Comparison of ENCODE assay signal across 8 cellular contexts in the genomic region with DNA sequence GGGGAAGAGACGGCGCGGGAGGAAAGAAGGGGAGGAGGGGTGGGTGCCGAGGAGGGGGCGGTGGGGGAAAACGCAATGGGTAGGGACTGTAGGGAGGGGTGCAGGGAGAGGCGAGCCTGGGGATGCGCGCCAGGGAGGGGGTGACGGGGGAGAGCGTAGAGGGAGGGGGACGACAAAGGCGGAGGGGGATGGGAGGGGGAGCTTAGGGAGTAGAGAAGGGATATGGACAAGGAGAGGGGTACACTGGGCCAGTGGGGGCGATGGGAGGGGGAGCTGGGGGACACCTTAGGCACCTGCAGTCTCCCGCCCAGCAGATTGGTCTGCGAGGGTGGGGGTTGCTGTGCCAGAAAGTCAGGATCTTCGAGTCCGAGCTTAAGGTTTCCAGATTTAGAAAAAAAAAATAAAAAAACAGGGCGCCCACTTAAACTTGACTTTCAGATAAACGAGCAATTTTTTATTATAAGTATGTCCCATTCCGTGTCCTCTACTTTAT. TPM values are rescaled to one million over a fixed set of nuclear protein-coding genes. Genes with fewer than 3 reads are reported as not detected.
DNase-seq lines count a peak whose midpoint lies in the region; ATAC-seq and TF ChIP-seq lines count a peak whose summit lies in the region.

No MANE protein-coding gene starts in this region.

- no TSS peak for BruUV-seq in IMR-90 (replicated peaks; lab: Mats Ljungman, UMichigan)

- peak overlapping the region; percentile 83 to 98 (median 94) for H3K4me2 ChIP-seq in BLaER1 treated with 17β-estradiol and CSF1 and Interleukin-3, amounts not matched to agents 10 nM and 100 nM
- H3K4me2 ChIP-seq in IMR-90 (ENCODE audit: low read depth, low read length): peak overlapping the region; percentile 62; the same call in 1 of the 2 replicates

- no peak overlapping the region for H4K8ac ChIP-seq in IMR-90 (ENCODE audit: low read depth in 2 of 2, low read length in 2 of 2)

- H3K27me3 ChIP-seq in BLaER1 treated with 17β-estradiol and CSF1 and Interleukin-3, amounts not matched to agents 10 nM and 100 nM: peaks cover 50 to 53% (median 51%) of the 10 kb centered on the region in 11 experiments
- H3K27me3 ChIP-seq in IMR-90 (ENCODE audit: control insufficient read depth, insufficient read depth, low read length): peaks cover 49% of the 10 kb centered on the region
- peaks cover 23 to 33% of the 10 kb centered on the region in 2 donors for H3K27me3 ChIP-seq in naive thymus-derived CD4-positive, alpha-beta T cell (ENCODE audit: control insufficient read depth in 2 of 2, insufficient read depth in 2 of 2, low read length in 2 of 2)

- no peak overlapping the region for H4K5ac ChIP-seq in IMR-90 (ENCODE audit: low read depth, low read length)

- POLR2A ChIA-PET in IMR-90 (lab: Charles Lee; ENCODE audit: unreplicated experiment): no interaction called here
- POLR2A ChIA-PET in naive thymus-derived CD4-positive, alpha-beta T cell (lab: Charles Lee): interaction anchor here (0.7 to 2.4 kb wide), 3 partner anchors 16 to 89 kb away, joined by 3 to 14 read pairs (median 7); partner anchors contain the start of genes CCDC124 and RPL18A

- CTCF ChIA-PET in IMR-90 (lab: Yijun Ruan, JAX): no interaction called here
- CTCF ChIA-PET in naive thymus-derived CD4-positive, alpha-beta T cell (lab: Charles Lee): interaction anchor here (0.5 to 1.9 kb wide), 2 partner anchors 10 to 89 kb away, joined by 3 to 6 read pairs; partner anchors contain the start of gene RPL18A

- in situ Hi-C loops in IMR-90 (cut with MboI; ENCODE audit: low sequenced_read_pairs): loop anchor here (25.0 kb wide), 1 partner anchor 114 kb away; no protein-coding TSS in a partner anchor
- in situ Hi-C loops in astrocyte of the cerebellum (cut with HindIII; ENCODE audit: low sequenced_read_pairs): no loop called here

- no peak overlapping the region for H2AK9ac ChIP-seq in IMR-90 (replicated peaks; ENCODE audit: low read depth, low read length, poor library complexity)

- no peak overlapping the region for H3K14ac ChIP-seq in IMR-90 (replicated peaks; ENCODE audit: low read depth, low read length)

- H3K79me1 ChIP-seq in IMR-90 (ENCODE audit: low read depth in 1 of 2, low read length in 2 of 2): no peaks in the 10 kb centered on the region

- no peak overlapping the region for H3K18ac ChIP-seq in IMR-90 (ENCODE audit: low read depth, low read length)

- H2BK5ac ChIP-seq in IMR-90 (ENCODE audit: low read depth, low read length, poor library complexity, severe bottlenecking): no peak overlapping the region

- peak overlapping the region in 9 of 11 experiments; percentile 44 to 76 (median 59); a peak in 10 of 22 replicates for H3K9ac ChIP-seq in BLaER1 treated with 17β-estradiol and CSF1 and Interleukin-3, amounts not matched to agents 10 nM and 100 nM
- H3K9ac ChIP-seq in IMR-90 (ENCODE audit: low read depth, low read length): no peak overlapping the region

- H3K4me3 Mint-ChIP-seq in naive thymus-derived CD4-positive, alpha-beta T cell: peak overlapping the region; percentile 29 to 88 (median 72)

- intact Hi-C loops in IMR-90 (cut with micrococcal nuclease): no loop called here
- intact Hi-C loops in naive thymus-derived CD4-positive, alpha-beta T cell (cut with micrococcal nuclease): loop anchor here in 1 of 2 donors (1.0 to 10.0 kb wide), 3 partner anchors 168 to 466 kb away; partner anchors contain the start of genes PIK3R2 and SSBP4

- dilution Hi-C loops in IMR-90 (cut with HindIII; ENCODE audit: low sequenced_read_pairs, unreplicated experiment): no loop called here

- no peak for TF ChIP-seq POLR2A in IMR-90 (IDR thresholded peaks at IDR 0.05; ENCODE audit: low read depth, low read length)

- TF ChIP-seq CTCF in IMR-90 (conservative IDR thresholded peaks at IDR 0.05; ENCODE audit: low read depth, low read length): no peak
- TF ChIP-seq CTCF in astrocyte of the cerebellum (IDR thresholded peaks at IDR 0.05; ENCODE audit: low read depth, low read length, missing control alignments): no peak

- ATAC-seq in IMR-90 (ENCODE audit: low read depth) (no peak), HG02759 (IDR thresholded peaks at IDR 0.05; ENCODE audit: unreplicated experiment) (no peak), HG03196 (IDR thresholded peaks at IDR 0.05; ENCODE audit: unreplicated experiment) (no peak), HG02571 (IDR thresholded peaks at IDR 0.05; ENCODE audit: unreplicated experiment) (no peak)
- ATAC-seq in naive thymus-derived CD4-positive, alpha-beta T cell: no peak

- WGBS in IMR-90 (ENCODE audit: extremely low coverage in 2 of 2, insufficient read length in 1 of 2), 2 experiments: 0% methylated on average over 2 of the region's 21 CpGs; no CpG with 5 or more reads in 1 of the 2 experiments

- H3K56ac ChIP-seq in IMR-90 (ENCODE audit: extremely low read depth, insufficient read depth, low read length): no peak overlapping the region

- H3K27ac ChIP-seq in BLaER1 treated with 17β-estradiol and CSF1 and Interleukin-3, amounts not matched to agents 10 nM and 100 nM: peak overlapping the region in 2 of 11 experiments; percentile 60 to 62; a peak in 3 of 22 replicates
- H3K27ac ChIP-seq in IMR-90 (ENCODE audit: insufficient read depth, low read length): no peak overlapping the region
- H3K27ac ChIP-seq in naive thymus-derived CD4-positive, alpha-beta T cell (ENCODE audit: low read depth, low read length): peak overlapping the region; percentile 99

- H2BK120ac ChIP-seq in IMR-90 (ENCODE audit: low read depth, low read length): no peak overlapping the region

- H3K23ac ChIP-seq in IMR-90 (ENCODE audit: low read depth, low read length): no peak overlapping the region

- peaks cover 0 to 4% (median 0%) of the 10 kb centered on the region in 11 donors for H3K9me3 Mint-ChIP-seq in naive thymus-derived CD4-positive, alpha-beta T cell

- peaks cover 0 to 4% (median 0%) of the 10 kb centered on the region in 5 donors for H3K36me3 Mint-ChIP-seq in naive thymus-derived CD4-positive, alpha-beta T cell

- H2AFZ ChIP-seq in IMR-90 (replicated peaks; ENCODE audit: low read length, poor library complexity): no peak overlapping the region

- H3K36me3 ChIP-seq in BLaER1 treated with 17β-estradiol and CSF1 and Interleukin-3, amounts not matched to agents 10 nM and 100 nM: peaks cover 6 to 21% (median 12%) of the 10 kb centered on the region in 11 experiments; a peak in 14 of 22 replicates
- H3K36me3 ChIP-seq in IMR-90 (ENCODE audit: control insufficient read depth, insufficient read depth, low read length): no peaks in the 10 kb centered on the region
- peaks cover 0 to 8% (median 0%) of the 10 kb centered on the region in 3 experiments for H3K36me3 ChIP-seq in naive thymus-derived CD4-positive, alpha-beta T cell (ENCODE audit: control insufficient read depth in 2 of 3, insufficient read depth in 3 of 3, low read length in 3 of 3)

- H3K27ac Mint-ChIP-seq in naive thymus-derived CD4-positive, alpha-beta T cell: peak overlapping the region in 6 of 9 donors; percentile 58 to 87 (median 64)

- no peak for TF ChIP-seq RAD21 in IMR-90 (IDR thresholded peaks at IDR 0.05; ENCODE audit: low read length)

- H3K4me3 ChIP-seq in BLaER1 treated with 17β-estradiol and CSF1 and Interleukin-3, amounts not matched to agents 10 nM and 100 nM: peak overlapping the region; percentile 47 to 68 (median 58)
- peak overlapping the region; percentile 56 for H3K4me3 ChIP-seq in IMR-90 (ENCODE audit: insufficient read depth, low read depth, low read length)
- peak overlapping the region; percentile 36 for H3K4me3 ChIP-seq in astrocyte of the cerebellum (ENCODE audit: low read depth, low read length)
- H3K4me3 ChIP-seq in naive thymus-derived CD4-positive, alpha-beta T cell (ENCODE audit: low read length): peak overlapping the region; percentile 41

- no peaks in the 10 kb centered on the region for H3K9me3 ChIP-seq in BLaER1 treated with 17β-estradiol and CSF1 and Interleukin-3, amounts not matched to agents 10 nM and 100 nM (replicated peaks in 1 of 11)
- H3K9me3 ChIP-seq in IMR-90 (ENCODE audit: control insufficient read depth, insufficient read depth, low read length): no peaks in the 10 kb centered on the region
- no peaks in the 10 kb centered on the region for H3K9me3 ChIP-seq in naive thymus-derived CD4-positive, alpha-beta T cell (ENCODE audit: control insufficient read depth in 2 of 3, low read length in 3 of 3)

- peaks cover 0 to 69% (median 32%) of the 10 kb centered on the region in 11 experiments; a peak in 17 of 22 replicates for H4K20me1 ChIP-seq in BLaER1 treated with 17β-estradiol and CSF1 and Interleukin-3, amounts not matched to agents 10 nM and 100 nM
- peaks cover 25% of the 10 kb centered on the region for H4K20me1 ChIP-seq in IMR-90 (ENCODE audit: insufficient read depth, low read length)

- no peak overlapping the region for H3K4ac ChIP-seq in IMR-90 (ENCODE audit: low read depth, low read length)

- H2BK15ac ChIP-seq in IMR-90 (ENCODE audit: low read depth, low read length): no peak overlapping the region

- H3K27me3 Mint-ChIP-seq in naive thymus-derived CD4-positive, alpha-beta T cell: peaks cover 33 to 49% (median 34%) of the 10 kb centered on the region in 5 donors

- no peak overlapping the region for H2AK5ac ChIP-seq in IMR-90 (ENCODE audit: low read depth, low read length)

- H3K4me1 ChIP-seq in BLaER1 treated with 17β-estradiol and CSF1 and Interleukin-3, amounts not matched to agents 10 nM and 100 nM: peaks cover 57 to 77% (median 69%) of the 10 kb centered on the region in 10 experiments
- H3K4me1 ChIP-seq in IMR-90 (ENCODE audit: control insufficient read depth, insufficient read depth, low read length): peaks cover 5% of the 10 kb centered on the region
- H3K4me1 ChIP-seq in naive thymus-derived CD4-positive, alpha-beta T cell (ENCODE audit: control insufficient read depth in 2 of 2, insufficient read depth in 2 of 2, low read length in 2 of 2): peaks cover 37 to 53% of the 10 kb centered on the region in 2 donors

- DNase-seq in IMR-90 (no peak), astrocyte of the cerebellum (ENCODE audit: low read depth) (no peak), NCI-H2029 treated with DMSO at 0.1 percent for 48 hours (lab: John Stamatoyannopoulos, UW) (no peak)
- DNase-seq in naive thymus-derived CD4-positive, alpha-beta T cell: no peak

- H4K91ac ChIP-seq in IMR-90 (ENCODE audit: insufficient read depth, low read depth, low read length): no peak overlapping the region

- H3K9me1 ChIP-seq in IMR-90 (ENCODE audit: insufficient read depth, low read length): 0 out of 2 replicates have a peak, but pooled peaks cover 3% of the 10 kb centered on the region

- H3K4me1 Mint-ChIP-seq in naive thymus-derived CD4-positive, alpha-beta T cell: peaks cover 22 to 61% (median 43%) of the 10 kb centered on the region in 7 donors

- no peak overlapping the region for H2BK20ac ChIP-seq in IMR-90 (ENCODE audit: low read depth, low read length)

RNA-seq across cellular contexts. Expression of gene CCDC124, which starts 15.7 kb away (rescaled TPM):
- 29.4 and 30.1 TPM in 2 replicates for total RNA-seq in IMR-90 (2012; rRNA removed)
- 112 and 148 TPM in 2 replicates for polyA plus RNA-seq in IMR-90 (2012; rRNA removed)
- polyA plus RNA-seq in IMR-90 (2012; cell fraction: cytosol; rRNA removed): 180 and 202 TPM in 2 replicates
- 123 and 144 TPM in 2 replicates for polyA plus RNA-seq in IMR-90 (2012; cell fraction: nucleus; rRNA removed; ENCODE audit: low replicate concordance)
- 10 to 100 TPM; 28.7 to 60.5 (median 32.6) TPM for total RNA-seq in naive thymus-derived CD4-positive, alpha-beta T cell
- polyA plus RNA-seq in naive thymus-derived CD4-positive, alpha-beta T cell: 10 to 100 TPM; 31.1 to 63.8 TPM

RNA-seq across cellular contexts. Expression of gene KCNN1, which starts 18.4 kb away (rescaled TPM):
- total RNA-seq in IMR-90 (2012; rRNA removed): under 0.01 TPM in 1 of 2 replicates, not detected in the other
- 0.09 and 0.36 TPM in 2 replicates for polyA plus RNA-seq in IMR-90 (2012; rRNA removed)
- 0.02 and 0.40 TPM in 2 replicates for polyA plus RNA-seq in IMR-90 (2012; cell fraction: cytosol; rRNA removed)
- 0.10 and 0.17 TPM in 2 replicates for polyA plus RNA-seq in IMR-90 (2012; cell fraction: nucleus; rRNA removed; ENCODE audit: low replicate concordance)
- total RNA-seq in naive thymus-derived CD4-positive, alpha-beta T cell: under 1 TPM in 1 of 5 experiments, not detected in 4; 0.05 TPM
- not detected for polyA plus RNA-seq in naive thymus-derived CD4-positive, alpha-beta T cell

RNA-seq across cellular contexts. Expression of gene ARRDC2, which starts 59.5 kb away (rescaled TPM):
- 1.4 and 1.9 TPM in 2 replicates for total RNA-seq in IMR-90 (2012; rRNA removed)
- polyA plus RNA-seq in IMR-90 (2012; rRNA removed): 4.5 and 4.9 TPM in 2 replicates
- 1.7 and 6.3 TPM in 2 replicates for polyA plus RNA-seq in IMR-90 (2012; cell fraction: cytosol; rRNA removed)
- polyA plus RNA-seq in IMR-90 (2012; cell fraction: nucleus; rRNA removed; ENCODE audit: low replicate concordance): 11.8 and 32.4 TPM in 2 replicates
- 100 to 1,000 TPM in 4 of 5 experiments, 10 to 100 TPM in 1; 77.2 to 237 (median 152) TPM for total RNA-seq in naive thymus-derived CD4-positive, alpha-beta T cell
- 10 to 100 TPM; 31.8 to 60.1 TPM for polyA plus RNA-seq in naive thymus-derived CD4-positive, alpha-beta T cell

Comparison
In these comparisons a context has a peak if more than half of its experiments do, and no peak if none do; other contexts are left out.
1. RNA of gene ARRDC2, which starts 59.5 kb away (total RNA-seq): 77.2 to 237 TPM in naive thymus-derived CD4-positive, alpha-beta T cell; 1.4 to 1.9 TPM in IMR-90; every median in the first group is over 10 times any median in the second.
2. Peak in every context shown above with its lines, with median percentiles within 50 percentile points of each other: H3K4me3 ChIP-seq.